ENCODE assay signal across 9 cellular contexts in the genomic region with DNA sequence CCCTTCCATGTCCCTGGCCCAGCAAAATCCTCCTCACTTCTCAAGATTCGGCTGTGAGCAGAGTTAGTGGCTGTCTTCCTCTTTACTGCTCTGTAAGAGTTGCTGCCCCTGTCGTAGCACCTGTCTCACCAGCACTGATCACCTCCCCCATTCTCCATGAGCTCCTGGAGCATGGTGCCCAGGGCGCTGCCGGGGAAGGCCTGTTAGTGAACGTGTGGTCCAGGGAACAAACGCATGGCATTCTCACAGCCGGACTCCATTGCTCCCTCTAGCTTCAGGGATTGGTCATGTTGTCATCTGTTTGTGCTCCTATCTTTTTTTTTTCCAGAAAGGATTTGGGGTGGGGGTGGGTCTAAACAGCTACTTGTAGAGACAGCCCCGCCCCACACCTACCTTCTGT.
DNase-seq lines count a peak whose midpoint lies in the region; FAIRE-seq and TF ChIP-seq lines count a peak whose summit lies in the region.
"Had no signal": no experiment of that assay in that cellular context is flagged by ENCODE, and none has a peak within 500 bp of the region (broad histone marks: within the 10 kb centered on the region; RNA-seq: fewer than 3 reads in every experiment).

No MANE protein-coding gene starts in this region.

- no peak for FAIRE-seq in D721Med (lab: Jason Lieb, UNC)

- H3K79me1 ChIP-seq in mesendoderm (ENCODE audit: low read length) = peaks cover 42% of the 10 kb centered on the region

- no peak overlapping the region for H3K4ac ChIP-seq in mesendoderm (ENCODE audit: low read depth, low read length)

- H3K4me1 Mint-ChIP-seq in activated naive CD8-positive, alpha-beta T cell treated with anti-CD3 and anti-CD28 coated beads for 36 hours = peaks cover 3% of the 10 kb centered on the region

- H4K8ac ChIP-seq in mesendoderm (ENCODE audit: low read depth, low read length) = no peak overlapping the region

- no peak overlapping the region for H3K27ac Mint-ChIP-seq in activated naive CD8-positive, alpha-beta T cell treated with anti-CD3 and anti-CD28 coated beads for 36 hours

- H2BK15ac ChIP-seq in mesendoderm (replicated peaks; ENCODE audit: low read depth) = no peak overlapping the region

- H3K36me3 ChIP-seq in mesendoderm (ENCODE audit: control insufficient read depth, insufficient read depth, low read length) = no peaks in the 10 kb centered on the region
- no peaks in the 10 kb centered on the region for H3K36me3 ChIP-seq in tibial nerve
- H3K36me3 ChIP-seq: Peyer's patch had no signal

- no peak overlapping the region for H2AK5ac ChIP-seq in mesendoderm (ENCODE audit: low read length)

- H3K27me3 ChIP-seq in mesendoderm (ENCODE audit: insufficient read depth, low read length, poor library complexity) (no peaks in the 10 kb centered on the region), tibial nerve (no peaks in the 10 kb centered on the region)
- H3K27me3 ChIP-seq: Peyer's patch had no signal

- peaks cover 1% of the 10 kb centered on the region for H3K36me3 Mint-ChIP-seq in activated naive CD8-positive, alpha-beta T cell treated with anti-CD3 and anti-CD28 coated beads for 36 hours

- peaks cover 13% of the 10 kb centered on the region for H3K79me2 ChIP-seq in mesendoderm (ENCODE audit: control insufficient read depth, insufficient read depth, low read length)

- H3K27ac ChIP-seq in mesendoderm (ENCODE audit: low read depth, low read length) (no peak overlapping the region), tibial nerve (no peak overlapping the region)

- TF ChIP-seq EP300 in tibial nerve (IDR thresholded peaks at IDR 0.05) = no peak

- peak overlapping the region; percentile 3 for H3K56ac ChIP-seq in mesendoderm (ENCODE audit: low read length)

- H3K4me1 ChIP-seq in mesendoderm (ENCODE audit: control insufficient read depth, low read depth, low read length) (peaks cover 6% of the 10 kb centered on the region), tibial nerve (peaks cover 0 to 36% (median 2%) of the 10 kb centered on the region in 4 donors)

- TF ChIP-seq CTCF in D721Med (IDR thresholded peaks at IDR 0.05; ENCODE audit: insufficient read depth, missing control alignments) (peak; percentile 32), choroid plexus epithelial cell (conservative IDR thresholded peaks at IDR 0.05; ENCODE audit: low read depth, low read length) (peak; percentile 57), tibial nerve (IDR thresholded peaks at IDR 0.05) (no peak)

- H3K4me3 ChIP-seq in choroid plexus epithelial cell (ENCODE audit: low read depth, low read length) = no peak overlapping the region
- no peak overlapping the region for H3K4me3 ChIP-seq in mesendoderm (ENCODE audit: low read length)
- H3K4me3 ChIP-seq in tibial nerve = no peak overlapping the region
- H3K4me3 ChIP-seq: Peyer's patch had no signal

- no peaks in the 10 kb centered on the region for H3K9me3 ChIP-seq in tibial nerve
- H3K9me3 ChIP-seq: Peyer's patch had no signal

- no peak for TF ChIP-seq POLR2A in tibial nerve (IDR thresholded peaks at IDR 0.05)

- H2BK5ac ChIP-seq in mesendoderm (ENCODE audit: low read length) = no peak overlapping the region

- DNase-seq in D721Med (ENCODE audit: insufficient read length, low spot score) = no peak
- DNase-seq in NCI-H510A (lab: John Stamatoyannopoulos, UW) = peak; percentile 14
- peak; percentile 23 for DNase-seq in choroid plexus epithelial cell (ENCODE audit: low read depth)
- peak; percentile 89 for DNase-seq in mesendoderm
- DNase-seq in glomerular visceral epithelial cell (ENCODE audit: extremely low spot score) = no peak
- DNase-seq in tibial nerve (ENCODE audit: low spot score in 2 of 2) = no peak
- no peak for DNase-seq in activated naive CD8-positive, alpha-beta T cell treated with anti-CD3 and anti-CD28 coated beads for 36 hours
- no peak for DNase-seq in activated gamma-delta T cell (lab: John Stamatoyannopoulos, UW)

- no peaks in the 10 kb centered on the region for H3K9me3 Mint-ChIP-seq in activated naive CD8-positive, alpha-beta T cell treated with anti-CD3 and anti-CD28 coated beads for 36 hours

- no peak overlapping the region for H3K4me2 ChIP-seq in mesendoderm (ENCODE audit: low read length)

- H4K5ac ChIP-seq in mesendoderm (ENCODE audit: low read length) = no peak overlapping the region

- WGBS in mesendoderm (ENCODE audit: extremely low coverage, insufficient coverage, low lambda C conversion rate) = no CpG with 5 or more reads among the region's 8 CpGs
- 94 to 95% methylated on average over 8 of the region's 8 CpGs for WGBS in tibial nerve, 2 donors

- H2BK120ac ChIP-seq in mesendoderm (ENCODE audit: low read depth, low read length) = no peak overlapping the region

- H3K23ac ChIP-seq in mesendoderm (ENCODE audit: low read length) = no peak overlapping the region

- H3K18ac ChIP-seq in mesendoderm (ENCODE audit: low read length) = no peak overlapping the region

- no peak overlapping the region for H3K4me3 Mint-ChIP-seq in activated naive CD8-positive, alpha-beta T cell treated with anti-CD3 and anti-CD28 coated beads for 36 hours

- H3K9ac ChIP-seq in mesendoderm (ENCODE audit: low read length) = no peak overlapping the region

- H3K27me3 Mint-ChIP-seq in activated naive CD8-positive, alpha-beta T cell treated with anti-CD3 and anti-CD28 coated beads for 36 hours = no peaks in the 10 kb centered on the region

Comparison
In these comparisons a context has a peak if more than half of its experiments do, and no peak if none do; other contexts are left out.
1. DNase-seq: peak in NCI-H510A (single experiment), choroid plexus epithelial cell (single experiment) and mesendoderm (single experiment); none in D721Med (single experiment), glomerular visceral epithelial cell (single experiment), tibial nerve (0 of 2), activated naive CD8-positive, alpha-beta T cell treated with anti-CD3 and anti-CD28 coated beads for 36 hours (single experiment) and activated gamma-delta T cell (single experiment).
2. CTCF ChIP-seq: peak in D721Med (single experiment) and choroid plexus epithelial cell (single experiment); none in tibial nerve (0 of 5).